In genomic region chr9:83749706-83750105, GRCh38 we compare ENCODE assay signal across 17 cellular contexts. TPM values are rescaled to one million over a fixed set of nuclear protein-coding genes. Genes with fewer than 3 reads are reported as not detected.
DNase-seq lines count a peak whose midpoint lies in the region; ATAC-seq, FAIRE-seq and TF ChIP-seq lines count a peak whose summit lies in the region.
"Had no signal": no experiment of that assay in that cellular context is flagged by ENCODE, and none has a peak within 500 bp of the region (broad histone marks: within the 10 kb centered on the region; RNA-seq: fewer than 3 reads in every experiment).

No MANE protein-coding gene starts in this region.

- intact Hi-C loops in Right ventricle myocardium inferior (cut with DNase I): no loop called here

- TF ChIP-seq CTCF in GM12865 (IDR thresholded peaks at IDR 0.05; ENCODE audit: insufficient read depth, low read depth, low read length, missing control alignments) (no peak), nephron progenitor cell (IDR thresholded peaks at IDR 0.05) (no peak)

- H3K9me3 Mint-ChIP-seq in nephron progenitor cell: no peaks in the 10 kb centered on the region
- H3K9me3 Mint-ChIP-seq: CD4-positive, alpha-beta T cell; CD8-positive, alpha-beta T cell had no signal

- no peak overlapping the region for H3K27ac Mint-ChIP-seq in nephron progenitor cell
- H3K27ac Mint-ChIP-seq: B cell; CD4-positive, alpha-beta T cell; CD8-positive, alpha-beta T cell had no signal

- DNase-seq in GM12865 (ENCODE audit: low read depth): peak; percentile 3
- DNase-seq in nephron progenitor cell: no peak
- no peak for DNase-seq in Right ventricle myocardium inferior (ENCODE audit: missing footprints)
- DNase-seq: AML-193; Caco-2; Calu3; CD4-positive, alpha-beta T cell; CD8-positive, alpha-beta T cell; DMS79 treated with DMSO at 0.1 percent for 48 hours; GF-D8 had no signal

- peak; percentile 24 for FAIRE-seq in islet of Langerhans (lab: Jason Lieb, UNC)
- FAIRE-seq: A549, D721Med had no signal

- H3K36me3 Mint-ChIP-seq in nephron progenitor cell (ENCODE audit: low read depth): peaks cover 5% of the 10 kb centered on the region

- H3K4me3 ChIP-seq in GM12865 (ENCODE audit: low read depth, low read length): no peak overlapping the region
- H3K4me3 ChIP-seq: A549; BLaER1 treated with 17β-estradiol and CSF1 and Interleukin-3, amounts not matched to agents 10 nM and 100 nM had no signal

- H3K27me3 Mint-ChIP-seq in nephron progenitor cell (ENCODE audit: low read depth, poor library complexity): no peaks in the 10 kb centered on the region
- H3K27me3 Mint-ChIP-seq: B cell; CD4-positive, alpha-beta T cell had no signal

- ATAC-seq in HG02610 (IDR thresholded peaks at IDR 0.05; ENCODE audit: unreplicated experiment): peak; percentile 64
- no peak for ATAC-seq in HG03432 (IDR thresholded peaks at IDR 0.05; ENCODE audit: unreplicated experiment)
- ATAC-seq in Right ventricle myocardium inferior: no peak
- ATAC-seq: A549; CD8-positive, alpha-beta T cell had no signal

- no peaks in the 10 kb centered on the region for H3K4me1 Mint-ChIP-seq in nephron progenitor cell

- H3K4me3 Mint-ChIP-seq in nephron progenitor cell: no peak overlapping the region
- H3K4me3 Mint-ChIP-seq: B cell; CD4-positive, alpha-beta T cell; CD8-positive, alpha-beta T cell had no signal

RNA-seq across cellular contexts. Expression of gene UBQLN1, which starts 41.9 kb away (rescaled TPM):
- total RNA-seq in Right ventricle myocardium inferior: 78.7 TPM
